ENCODE assay signal across 1 cellular context in the genomic region with DNA sequence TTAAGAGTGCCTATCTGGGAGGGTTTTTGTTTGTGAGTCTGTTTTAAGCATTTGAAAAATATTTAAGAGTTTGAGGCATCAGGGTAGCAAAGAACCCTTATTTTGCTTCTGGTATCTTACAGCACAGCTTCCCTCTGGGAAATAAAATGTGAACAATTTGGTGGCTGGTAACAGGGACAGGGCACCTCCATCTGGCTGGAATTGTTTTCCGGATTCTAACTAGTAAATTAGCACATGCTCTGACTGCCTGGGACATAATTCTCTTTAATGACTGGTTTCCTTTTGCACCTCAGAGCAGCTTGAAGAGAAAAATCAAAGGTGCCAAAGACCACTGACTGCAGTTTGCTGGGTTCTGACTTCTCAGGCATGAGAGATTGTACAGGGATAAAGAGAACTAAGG.
TF ChIP-seq lines count a peak whose summit lies in the region.

No MANE protein-coding gene starts in this region.

TF ChIP-seq in H1, 55 proteins besides CTCF, POLR2A, EP300 and RAD21:
- TF ChIP-seq SUZ12 (IDR thresholded peaks at IDR 0.05; ENCODE audit: low read length), result no peak
- TF ChIP-seq NRF1 (IDR thresholded peaks at IDR 0.05; ENCODE audit: low read depth, low read length), result no peak
- TF ChIP-seq SP4 (IDR thresholded peaks at IDR 0.05; ENCODE audit: low read length), result no peak
- TF ChIP-seq, protein P1, sequence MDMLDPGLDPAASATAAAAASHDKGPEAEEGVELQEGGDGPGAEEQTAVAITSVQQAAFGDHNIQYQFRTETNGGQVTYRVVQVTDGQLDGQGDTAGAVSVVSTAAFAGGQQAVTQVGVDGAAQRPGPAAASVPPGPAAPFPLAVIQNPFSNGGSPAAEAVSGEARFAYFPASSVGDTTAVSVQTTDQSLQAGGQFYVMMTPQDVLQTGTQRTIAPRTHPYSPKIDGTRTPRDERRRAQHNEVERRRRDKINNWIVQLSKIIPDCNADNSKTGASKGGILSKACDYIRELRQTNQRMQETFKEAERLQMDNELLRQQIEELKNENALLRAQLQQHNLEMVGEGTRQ (IDR thresholded peaks at IDR 0.05; ENCODE audit: low read length), result no peak
- no peak for TF ChIP-seq CEBPB (IDR thresholded peaks at IDR 0.05; ENCODE audit: low read depth, low read length)
- no peak for TF ChIP-seq RFX5 (IDR thresholded peaks at IDR 0.05; ENCODE audit: borderline replicate concordance, low read depth, low read length)
- no peak for TF ChIP-seq CTBP2 (IDR thresholded peaks at IDR 0.05; ENCODE audit: borderline replicate concordance, insufficient read depth, insufficient read length, low read length)
